9 cellular contexts compared by ENCODE assay signal in the genomic region with DNA sequence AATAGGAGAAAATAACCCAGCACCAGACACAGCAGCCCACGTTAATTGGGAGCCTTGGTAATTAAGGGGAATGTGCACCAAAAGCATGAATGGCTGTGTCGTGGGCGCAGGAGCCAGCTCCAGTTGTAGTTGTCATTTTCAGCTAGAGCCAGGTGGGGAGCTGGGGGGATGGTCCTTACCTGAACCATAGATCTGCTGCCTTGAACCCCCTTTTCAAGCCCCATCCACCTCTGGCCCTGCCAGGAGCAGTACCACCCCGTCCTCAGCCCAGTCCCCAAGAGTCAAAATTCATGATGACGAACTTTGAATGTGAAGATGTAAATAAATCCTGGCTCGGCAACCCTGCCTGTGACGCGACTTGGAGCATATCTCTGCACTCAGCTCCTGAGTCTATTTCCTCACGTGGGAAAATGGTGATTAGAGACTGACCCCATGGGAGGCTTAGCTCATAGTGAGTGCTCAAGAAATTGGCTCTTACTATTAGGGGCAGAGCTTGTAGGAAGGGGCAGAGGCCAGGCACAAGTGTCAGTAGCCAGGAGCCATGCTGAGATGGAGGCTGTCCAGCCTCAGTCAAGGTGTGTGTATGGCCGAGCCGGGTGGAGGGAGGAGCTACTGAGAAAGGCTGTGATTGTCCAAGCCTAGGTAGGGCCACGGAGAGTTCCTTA. TPM values are rescaled to one million over a fixed set of nuclear protein-coding genes. Genes with fewer than 3 reads are reported as not detected.
DNase-seq lines count a peak whose midpoint lies in the region; ATAC-seq and TF ChIP-seq lines count a peak whose summit lies in the region.
"Had no signal": no experiment of that assay in that cellular context is flagged by ENCODE, and none has a peak within 500 bp of the region (broad histone marks: within the 10 kb centered on the region; RNA-seq: fewer than 3 reads in every experiment).

No MANE protein-coding gene starts in this region.

- no peak for ATAC-seq in GM19351 (IDR thresholded peaks at IDR 0.05; ENCODE audit: unreplicated experiment)

- DNase-seq in NCI-H82 (lab: John Stamatoyannopoulos, UW) (peak; percentile 19), NCI-H82 treated with DMSO at 0.1 percent for 48 hours (lab: John Stamatoyannopoulos, UW; ENCODE audit: unreplicated experiment) (no peak), astrocyte of the cerebellum (ENCODE audit: low read depth) (no peak), DMS153 treated with DMSO at 0.1 percent for 48 hours (lab: John Stamatoyannopoulos, UW; ENCODE audit: unreplicated experiment) (no peak)
- no peak for DNase-seq in effector CD4-positive, alpha-beta T cell

- 30% methylated on average over 12 of the region's 12 CpGs for WGBS in liver

- H3K4me1 ChIP-seq in liver (ENCODE audit: control insufficient read depth in 4 of 4, insufficient read depth in 4 of 4, low read length in 3 of 4): peaks cover 0 to 15% (median 8%) of the 10 kb centered on the region in 4 donors

- in situ Hi-C loops in astrocyte of the cerebellum (cut with HindIII; ENCODE audit: low sequenced_read_pairs): no loop called here

- H3K27ac ChIP-seq in liver (ENCODE audit: low read depth in 1 of 2, low read length in 2 of 2) (peak overlapping the region; percentile 6 to 77), temporal lobe (ENCODE audit: low read depth, low read length) (peak overlapping the region; percentile 85)

- H3K9ac ChIP-seq in liver (ENCODE audit: low read depth in 1 of 2, low read length in 2 of 2): no peak overlapping the region

- no peak for TF ChIP-seq RAD21 in liver (IDR thresholded peaks at IDR 0.05)

- H3K9me3 ChIP-seq in liver (ENCODE audit: control insufficient read depth in 4 of 4, low read length in 3 of 4): no peaks in the 10 kb centered on the region

- peaks cover 0 to 19% (median 1%) of the 10 kb centered on the region in 4 donors for H3K27me3 ChIP-seq in liver (ENCODE audit: control insufficient read depth in 4 of 4, insufficient read depth in 4 of 4, low read length in 3 of 4)

- TF ChIP-seq CTCF in astrocyte of the cerebellum (IDR thresholded peaks at IDR 0.05; ENCODE audit: low read depth, low read length, missing control alignments) (no peak), liver (IDR thresholded peaks at IDR 0.05; ENCODE audit: low read depth, low read length, missing input control) (no peak)

- H3K36me3 ChIP-seq in liver (ENCODE audit: control insufficient read depth in 4 of 4, insufficient read depth in 3 of 4, low read depth in 1 of 4, low read length in 3 of 4): no peaks in the 10 kb centered on the region

- peak overlapping the region; percentile 46 for H3K4me3 ChIP-seq in astrocyte of the cerebellum (ENCODE audit: low read depth, low read length)
- H3K4me3 ChIP-seq in liver (ENCODE audit: low read depth in 1 of 3, low read length in 3 of 3): peak overlapping the region in 1 of 3 donors; percentile 44

TF ChIP-seq in liver, 16 proteins besides CTCF, POLR2A, EP300 and RAD21:
- no peak for TF ChIP-seq HNF4A (conservative IDR thresholded peaks at IDR 0.05)
- no peak for TF ChIP-seq NR2F2 (IDR thresholded peaks at IDR 0.05)
- no peak for TF ChIP-seq HNF4G (IDR thresholded peaks at IDR 0.05)
- TF ChIP-seq, protein P1, sequence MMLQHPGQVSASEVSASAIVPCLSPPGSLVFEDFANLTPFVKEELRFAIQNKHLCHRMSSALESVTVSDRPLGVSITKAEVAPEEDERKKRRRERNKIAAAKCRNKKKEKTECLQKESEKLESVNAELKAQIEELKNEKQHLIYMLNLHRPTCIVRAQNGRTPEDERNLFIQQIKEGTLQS (IDR thresholded peaks at IDR 0.05): no peak
- TF ChIP-seq YY1 (IDR thresholded peaks at IDR 0.05): no peak
- no peak for TF ChIP-seq JUND (IDR thresholded peaks at IDR 0.05)
- TF ChIP-seq, protein P2, sequence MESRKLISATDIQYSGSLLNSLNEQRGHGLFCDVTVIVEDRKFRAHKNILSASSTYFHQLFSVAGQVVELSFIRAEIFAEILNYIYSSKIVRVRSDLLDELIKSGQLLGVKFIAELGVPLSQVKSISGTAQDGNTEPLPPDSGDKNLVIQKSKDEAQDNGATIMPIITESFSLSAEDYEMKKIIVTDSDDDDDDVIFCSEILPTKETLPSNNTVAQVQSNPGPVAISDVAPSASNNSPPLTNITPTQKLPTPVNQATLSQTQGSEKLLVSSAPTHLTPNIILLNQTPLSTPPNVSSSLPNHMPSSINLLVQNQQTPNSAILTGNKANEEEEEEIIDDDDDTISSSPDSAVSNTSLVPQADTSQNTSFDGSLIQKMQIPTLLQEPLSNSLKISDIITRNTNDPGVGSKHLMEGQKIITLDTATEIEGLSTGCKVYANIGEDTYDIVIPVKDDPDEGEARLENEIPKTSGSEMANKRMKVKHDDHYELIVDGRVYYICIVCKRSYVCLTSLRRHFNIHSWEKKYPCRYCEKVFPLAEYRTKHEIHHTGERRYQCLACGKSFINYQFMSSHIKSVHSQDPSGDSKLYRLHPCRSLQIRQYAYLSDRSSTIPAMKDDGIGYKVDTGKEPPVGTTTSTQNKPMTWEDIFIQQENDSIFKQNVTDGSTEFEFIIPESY (IDR thresholded peaks at IDR 0.05): no peak
- TF ChIP-seq EGR1 (IDR thresholded peaks at IDR 0.05; ENCODE audit: low read depth in 2 of 2): no peak
- no peak for TF ChIP-seq RXRA (IDR thresholded peaks at IDR 0.05)
- no peak for TF ChIP-seq SP1 (IDR thresholded peaks at IDR 0.05)
- TF ChIP-seq FOXA2 (IDR thresholded peaks at IDR 0.05): no peak
- TF ChIP-seq, protein P3, sequence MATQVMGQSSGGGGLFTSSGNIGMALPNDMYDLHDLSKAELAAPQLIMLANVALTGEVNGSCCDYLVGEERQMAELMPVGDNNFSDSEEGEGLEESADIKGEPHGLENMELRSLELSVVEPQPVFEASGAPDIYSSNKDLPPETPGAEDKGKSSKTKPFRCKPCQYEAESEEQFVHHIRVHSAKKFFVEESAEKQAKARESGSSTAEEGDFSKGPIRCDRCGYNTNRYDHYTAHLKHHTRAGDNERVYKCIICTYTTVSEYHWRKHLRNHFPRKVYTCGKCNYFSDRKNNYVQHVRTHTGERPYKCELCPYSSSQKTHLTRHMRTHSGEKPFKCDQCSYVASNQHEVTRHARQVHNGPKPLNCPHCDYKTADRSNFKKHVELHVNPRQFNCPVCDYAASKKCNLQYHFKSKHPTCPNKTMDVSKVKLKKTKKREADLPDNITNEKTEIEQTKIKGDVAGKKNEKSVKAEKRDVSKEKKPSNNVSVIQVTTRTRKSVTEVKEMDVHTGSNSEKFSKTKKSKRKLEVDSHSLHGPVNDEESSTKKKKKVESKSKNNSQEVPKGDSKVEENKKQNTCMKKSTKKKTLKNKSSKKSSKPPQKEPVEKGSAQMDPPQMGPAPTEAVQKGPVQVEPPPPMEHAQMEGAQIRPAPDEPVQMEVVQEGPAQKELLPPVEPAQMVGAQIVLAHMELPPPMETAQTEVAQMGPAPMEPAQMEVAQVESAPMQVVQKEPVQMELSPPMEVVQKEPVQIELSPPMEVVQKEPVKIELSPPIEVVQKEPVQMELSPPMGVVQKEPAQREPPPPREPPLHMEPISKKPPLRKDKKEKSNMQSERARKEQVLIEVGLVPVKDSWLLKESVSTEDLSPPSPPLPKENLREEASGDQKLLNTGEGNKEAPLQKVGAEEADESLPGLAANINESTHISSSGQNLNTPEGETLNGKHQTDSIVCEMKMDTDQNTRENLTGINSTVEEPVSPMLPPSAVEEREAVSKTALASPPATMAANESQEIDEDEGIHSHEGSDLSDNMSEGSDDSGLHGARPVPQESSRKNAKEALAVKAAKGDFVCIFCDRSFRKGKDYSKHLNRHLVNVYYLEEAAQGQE (IDR thresholded peaks at IDR 0.05): no peak
- TF ChIP-seq, protein P4, sequence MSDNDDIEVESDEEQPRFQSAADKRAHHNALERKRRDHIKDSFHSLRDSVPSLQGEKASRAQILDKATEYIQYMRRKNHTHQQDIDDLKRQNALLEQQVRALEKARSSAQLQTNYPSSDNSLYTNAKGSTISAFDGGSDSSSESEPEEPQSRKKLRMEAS (IDR thresholded peaks at IDR 0.05): no peak
- TF ChIP-seq TAF1 (conservative IDR thresholded peaks at IDR 0.05): no peak
- TF ChIP-seq GABPA (IDR thresholded peaks at IDR 0.05 in 1 of 2, conservative IDR thresholded peaks at IDR 0.05 in 1 of 2): no peak
- no peak for TF ChIP-seq FOXA1 (IDR thresholded peaks at IDR 0.05)

RNA-seq across cellular contexts. Expression of a gene that starts 0.8 kb away (rescaled TPM):
- total RNA-seq in liver (1 to 10 TPM; 4.7 to 6.5 TPM), temporal lobe (149 TPM)
- 10 to 100 TPM; 18.1 to 22.5 TPM for polyA plus RNA-seq in liver
- total RNA-seq: activated T-helper 1 cell treated with anti-CD3 and anti-CD28 coated beads, Interleukin-12 subunit alpha, Interleukin-12 subunit beta, Interleukin-2, Interleukin-4 antibody, amounts not matched to agents 30 ng/mL and 10 ng/mL and 1 ng/mL, durations not matched to agents 14 hours and 24 hours and 36 hours had no signal

RNA-seq across cellular contexts. Expression of a gene that starts 52.0 kb away (rescaled TPM):
- total RNA-seq in liver: under 1 TPM; 0.25 to 0.93 TPM
- polyA plus RNA-seq in liver: under 1 TPM; 0.11 to 0.22 TPM
- total RNA-seq in temporal lobe: 0.25 TPM

RNA-seq across cellular contexts. Expression of a gene that starts 52.7 kb away (rescaled TPM):
- total RNA-seq in liver: 10 to 100 TPM; 22.9 to 60.6 TPM
- 100 to 1,000 TPM in 1 of 2 donors, 10 to 100 TPM in 1; 20.2 to 105 TPM for polyA plus RNA-seq in liver
- 0.49 TPM for total RNA-seq in temporal lobe

Comparison
In these comparisons a context has a peak if more than half of its experiments do, and no peak if none do; other contexts are left out.
1. RNA of a gene that starts 0.8 kb away (total RNA-seq): 149 TPM in temporal lobe (single experiment); 4.7 to 6.5 TPM in liver; every median in the first group is over 10 times any median in the second.
2. RNA of a gene that starts 52.7 kb away (total RNA-seq): 22.9 to 60.6 TPM in liver; 0.49 TPM in temporal lobe (single experiment); every median in the first group is over 10 times any median in the second.